8 cellular contexts compared by ENCODE assay signal in genomic region chr20:62805711-62806382, GRCh38. TPM values are rescaled to one million over a fixed set of nuclear protein-coding genes. Genes with fewer than 3 reads are reported as not detected.
DNase-seq lines count a peak whose midpoint lies in the region; ATAC-seq and TF ChIP-seq lines count a peak whose summit lies in the region.

No MANE protein-coding gene starts in this region.

- no peaks in the 10 kb centered on the region for H3K9me3 ChIP-seq in CD8-positive, alpha-beta memory T cell (ENCODE audit: low read length)
- H3K9me3 ChIP-seq in OCI-LY3 (ENCODE audit: insufficient read depth, low read length) (no peaks in the 10 kb centered on the region), endocrine pancreas (ENCODE audit: control insufficient read depth, low read length) (no peaks in the 10 kb centered on the region)

- peaks cover 25% of the 10 kb centered on the region for H3K36me3 ChIP-seq in CD8-positive, alpha-beta memory T cell (ENCODE audit: insufficient read depth, low read length)
- H3K36me3 ChIP-seq in OCI-LY3 (replicated peaks; ENCODE audit: low read depth, low read length) (peaks cover 54% of the 10 kb centered on the region), endocrine pancreas (ENCODE audit: control insufficient read depth, insufficient read depth, low read length) (peaks cover 4% of the 10 kb centered on the region)

- H3K27ac ChIP-seq in CD8-positive, alpha-beta memory T cell (ENCODE audit: low read depth, low read length) = peak overlapping the region; percentile 57
- H3K27ac ChIP-seq in OCI-LY3 (ENCODE audit: low read length) = peak overlapping the region; percentile 70

- peak overlapping the region; percentile 100 for H3K4me2 ChIP-seq in OCI-LY3 (ENCODE audit: low read length)

- peak overlapping the region; percentile 73 to 89 (median 78) for H3K4me3 Mint-ChIP-seq in CD8-positive, alpha-beta memory T cell
- H3K4me3 Mint-ChIP-seq in naive thymus-derived CD8-positive, alpha-beta T cell = peak overlapping the region; percentile 68 to 87 (median 76)

- H3K4me3 ChIP-seq in CD8-positive, alpha-beta memory T cell (ENCODE audit: low read length) = peak overlapping the region; percentile 66
- peak overlapping the region; percentile 99 for H3K4me3 ChIP-seq in OCI-LY3 (ENCODE audit: low read length)
- H3K4me3 ChIP-seq in endocrine pancreas (ENCODE audit: control insufficient read depth, insufficient read depth, low read length) = no peak overlapping the region

- no peaks in the 10 kb centered on the region for H3K27me3 ChIP-seq in CD8-positive, alpha-beta memory T cell (ENCODE audit: insufficient read depth, low read length, poor library complexity, severe bottlenecking)
- H3K27me3 ChIP-seq in OCI-LY3 (ENCODE audit: low read depth, low read length) = no peaks in the 10 kb centered on the region
- no peaks in the 10 kb centered on the region for H3K27me3 ChIP-seq in endocrine pancreas (ENCODE audit: control insufficient read depth, insufficient read depth, low read length)

- POLR2A ChIA-PET in CD8-positive, alpha-beta memory T cell (lab: Charles Lee) = interaction anchor here (1.2 to 2.6 kb wide), 3 partner anchors 9 to 127 kb away, joined by 4 to 46 read pairs (median 4); partner anchors contain the start of gene MRGBP
- POLR2A ChIA-PET in naive thymus-derived CD8-positive, alpha-beta T cell (lab: Charles Lee) = interaction anchor here (0.9 to 8.4 kb wide), 6 partner anchors 10 to 66 kb away, joined by 3 to 145 read pairs (median 7); partner anchors contain the start of gene MRGBP

- H3K9me3 Mint-ChIP-seq in CD8-positive, alpha-beta memory T cell = no peaks in the 10 kb centered on the region
- H3K9me3 Mint-ChIP-seq in naive thymus-derived CD8-positive, alpha-beta T cell = no peaks in the 10 kb centered on the region

- peaks cover 40% of the 10 kb centered on the region for H4K20me1 ChIP-seq in OCI-LY3 (ENCODE audit: insufficient read depth, low read length)

- H3K4me1 Mint-ChIP-seq in CD8-positive, alpha-beta memory T cell = peaks cover 22 to 38% (median 28%) of the 10 kb centered on the region in 3 donors
- peaks cover 14 to 39% (median 30%) of the 10 kb centered on the region in 4 donors for H3K4me1 Mint-ChIP-seq in naive thymus-derived CD8-positive, alpha-beta T cell

- H3K27me3 Mint-ChIP-seq in CD8-positive, alpha-beta memory T cell = peaks cover 0 to 3% of the 10 kb centered on the region in 2 donors
- no peaks in the 10 kb centered on the region for H3K27me3 Mint-ChIP-seq in naive thymus-derived CD8-positive, alpha-beta T cell

- TF ChIP-seq CTCF in OCI-LY3 (IDR thresholded peaks at IDR 0.05; ENCODE audit: low read depth, low read length) = no peak

- H3K27ac Mint-ChIP-seq in CD8-positive, alpha-beta memory T cell = peak overlapping the region in 6 of 8 donors; percentile 15 to 81 (median 52)
- peak overlapping the region in 9 of 10 donors; percentile 43 to 89 (median 79) for H3K27ac Mint-ChIP-seq in naive thymus-derived CD8-positive, alpha-beta T cell

- H2AFZ ChIP-seq in OCI-LY3 (ENCODE audit: low read depth, low read length) = no peak overlapping the region

- ATAC-seq in naive thymus-derived CD8-positive, alpha-beta T cell = no peak
- no peak for ATAC-seq in GM19455 (IDR thresholded peaks at IDR 0.05; ENCODE audit: unreplicated experiment)
- no peak for ATAC-seq in HG03457 (IDR thresholded peaks at IDR 0.05; ENCODE audit: unreplicated experiment)

- DNase-seq in CD8-positive, alpha-beta memory T cell = no peak
- DNase-seq in naive thymus-derived CD8-positive, alpha-beta T cell = no peak
- no peak for DNase-seq in GM03348 (ENCODE audit: low spot score)
- no peak for DNase-seq in retina

- H3K79me2 ChIP-seq in OCI-LY3 (ENCODE audit: low read length) = peaks cover 44% of the 10 kb centered on the region

- H3K4me1 ChIP-seq in CD8-positive, alpha-beta memory T cell (ENCODE audit: insufficient read depth, low read length) = peaks cover 39% of the 10 kb centered on the region
- H3K4me1 ChIP-seq in OCI-LY3 (ENCODE audit: low read length) = peaks cover 32% of the 10 kb centered on the region
- no peaks in the 10 kb centered on the region for H3K4me1 ChIP-seq in endocrine pancreas (ENCODE audit: control insufficient read depth, insufficient read depth, low read length)

- peaks cover 4 to 59% (median 5%) of the 10 kb centered on the region in 3 donors for H3K36me3 Mint-ChIP-seq in CD8-positive, alpha-beta memory T cell
- H3K36me3 Mint-ChIP-seq in naive thymus-derived CD8-positive, alpha-beta T cell = peaks cover 0 to 31% (median 6%) of the 10 kb centered on the region in 3 donors

- CTCF ChIA-PET in CD8-positive, alpha-beta memory T cell (lab: Charles Lee) = interaction anchor here (0.6 to 2.6 kb wide), 2 partner anchors 11 to 14 kb away, joined by 3 to 14 read pairs; no protein-coding TSS in a partner anchor

- H3K9ac ChIP-seq in OCI-LY3 (ENCODE audit: low read length) (peak overlapping the region; percentile 88), endocrine pancreas (ENCODE audit: control insufficient read depth, insufficient read depth, low read length) (peak overlapping the region; percentile 35)

RNA-seq across cellular contexts. Expression of gene OGFR, which starts 1.2 kb away (rescaled TPM):
- total RNA-seq in CD8-positive, alpha-beta memory T cell = 10 to 100 TPM; 45.7 to 47.9 TPM
- polyA plus RNA-seq in CD8-positive, alpha-beta memory T cell = 64.2 TPM
- 10 to 100 TPM; 77.1 to 79.9 TPM for total RNA-seq in naive thymus-derived CD8-positive, alpha-beta T cell
- 10 to 100 TPM; 26.5 to 58.2 (median 40.1) TPM for polyA plus RNA-seq in naive thymus-derived CD8-positive, alpha-beta T cell

RNA-seq across cellular contexts. Expression of gene MRGBP, which starts 9.6 kb away (rescaled TPM):
- 10 to 100 TPM; 14.8 TPM for total RNA-seq in CD8-positive, alpha-beta memory T cell
- polyA plus RNA-seq in CD8-positive, alpha-beta memory T cell = 10.7 TPM
- 10 to 100 TPM; 13.6 to 14.2 TPM for total RNA-seq in naive thymus-derived CD8-positive, alpha-beta T cell
- polyA plus RNA-seq in naive thymus-derived CD8-positive, alpha-beta T cell = 10 to 100 TPM in 1 of 3 donors, 1 to 10 TPM in 2; 7.4 to 10.2 (median 9.0) TPM

RNA-seq across cellular contexts. Expression of gene COL9A3, which starts 11.0 kb away (rescaled TPM):
- not detected for total RNA-seq in CD8-positive, alpha-beta memory T cell
- polyA plus RNA-seq in CD8-positive, alpha-beta memory T cell = not detected
- 1 to 10 TPM; 1.2 to 2.2 TPM for total RNA-seq in naive thymus-derived CD8-positive, alpha-beta T cell
- polyA plus RNA-seq in naive thymus-derived CD8-positive, alpha-beta T cell = under 1 TPM in 1 of 3 donors, not detected in 2; 0.15 TPM

RNA-seq across cellular contexts. Expression of gene TCFL5, which starts 55.8 kb away (rescaled TPM):
- total RNA-seq in CD8-positive, alpha-beta memory T cell = 1 to 10 TPM; 4.6 to 6.2 TPM
- polyA plus RNA-seq in CD8-positive, alpha-beta memory T cell = 1.4 TPM
- 10 to 100 TPM; 13.2 to 13.4 TPM for total RNA-seq in naive thymus-derived CD8-positive, alpha-beta T cell
- 1 to 10 TPM; 1.0 to 2.1 (median 1.5) TPM for polyA plus RNA-seq in naive thymus-derived CD8-positive, alpha-beta T cell
